ENCODE assay signal across 19 cellular contexts in genomic region chr2:112910219-112910618, GRCh38. TPM values are rescaled to one million over a fixed set of nuclear protein-coding genes. Genes with fewer than 3 reads are reported as not detected.
DNase-seq lines count a peak whose midpoint lies in the region; ATAC-seq and TF ChIP-seq lines count a peak whose summit lies in the region.
"Had no signal": no experiment of that assay in that cellular context is flagged by ENCODE, and none has a peak within 500 bp of the region (broad histone marks: within the 10 kb centered on the region; RNA-seq: fewer than 3 reads in every experiment).

No MANE protein-coding gene starts in this region.

- no peak overlapping the region for H3K27ac Mint-ChIP-seq in activated CD8-positive, alpha-beta T cell treated with anti-CD3 and anti-CD28 coated beads for 36 hours
- H3K27ac Mint-ChIP-seq: CD4-positive, alpha-beta memory T cell; IgD-negative memory B cell had no signal

- H3K36me3 Mint-ChIP-seq in activated CD8-positive, alpha-beta T cell treated with anti-CD3 and anti-CD28 coated beads for 36 hours (ENCODE audit: low read depth), result no peaks in the 10 kb centered on the region
- H3K36me3 Mint-ChIP-seq: CD4-positive, alpha-beta memory T cell; IgD-negative memory B cell had no signal

- TF ChIP-seq CTCF in activated CD8-positive, alpha-beta T cell treated with anti-CD3 and anti-CD28 coated beads for 36 hours (IDR thresholded peaks at IDR 0.05), result no peak

- CTCF ChIA-PET in activated CD8-positive, alpha-beta T cell treated with anti-CD3 and anti-CD28 coated beads for 36 hours (lab: Charles Lee), result interaction anchor here (1.7 kb wide), 1 partner anchor 25 kb away, joined by 8 read pairs; no protein-coding TSS in a partner anchor

- peaks cover 8% of the 10 kb centered on the region for H3K4me1 Mint-ChIP-seq in activated CD8-positive, alpha-beta T cell treated with anti-CD3 and anti-CD28 coated beads for 36 hours (ENCODE audit: low read depth)
- H3K4me1 Mint-ChIP-seq: IgD-negative memory B cell had no signal

- H3K27me3 Mint-ChIP-seq in activated CD8-positive, alpha-beta T cell treated with anti-CD3 and anti-CD28 coated beads for 36 hours, result no peaks in the 10 kb centered on the region
- H3K27me3 Mint-ChIP-seq: IgD-negative memory B cell had no signal

- POLR2A ChIA-PET in activated CD8-positive, alpha-beta T cell treated with anti-CD3 and anti-CD28 coated beads for 36 hours (lab: Charles Lee), result no interaction called here

- no peak overlapping the region for H3K4me3 Mint-ChIP-seq in activated CD8-positive, alpha-beta T cell treated with anti-CD3 and anti-CD28 coated beads for 36 hours
- H3K4me3 Mint-ChIP-seq: CD4-positive, alpha-beta memory T cell; IgD-negative memory B cell had no signal

- H3K9me3 Mint-ChIP-seq in activated CD8-positive, alpha-beta T cell treated with anti-CD3 and anti-CD28 coated beads for 36 hours, result no peaks in the 10 kb centered on the region
- H3K9me3 Mint-ChIP-seq: CD4-positive, alpha-beta memory T cell had no signal

- intact Hi-C loops in activated CD8-positive, alpha-beta T cell treated with anti-CD3 and anti-CD28 coated beads for 36 hours (cut with micrococcal nuclease), result no loop called here

- DNase-seq in NCI-H1105 treated with DMSO at 0.1 percent for 48 hours (lab: John Stamatoyannopoulos, UW) (peak; percentile 10), NCI-H1105 (lab: John Stamatoyannopoulos, UW) (no peak), NCI-H1092 treated with DMSO at 0.1 percent for 48 hours (lab: John Stamatoyannopoulos, UW) (peak; percentile 38), NCI-H748 (lab: John Stamatoyannopoulos, UW; ENCODE audit: unreplicated experiment) (peak; percentile 90), myocyte (ENCODE audit: low read depth) (peak; percentile 45)
- no peak for DNase-seq in activated CD8-positive, alpha-beta T cell treated with anti-CD3 and anti-CD28 coated beads for 36 hours
- DNase-seq: ACHN; CD4-positive, alpha-beta memory T cell; GOT3; NCI-H1436 treated with DMSO at 0.1 percent for 48 hours; NCI-H510A; NCI-H82 had no signal

- no peak for ATAC-seq in activated CD8-positive, alpha-beta T cell treated with anti-CD3 and anti-CD28 coated beads for 36 hours
- ATAC-seq in GM18867 (IDR thresholded peaks at IDR 0.05; ENCODE audit: unreplicated experiment) (no peak), GM18520 (IDR thresholded peaks at IDR 0.05; ENCODE audit: unreplicated experiment) (no peak)
- ATAC-seq: Right ventricle myocardium inferior had no signal

RNA-seq across cellular contexts. Expression of gene IL37, which starts 0.7 kb away (rescaled TPM):
- not detected in 2 replicates for total RNA-seq in myocyte
- polyA plus RNA-seq in myocyte (2012), result not detected
- not detected for total RNA-seq in activated CD8-positive, alpha-beta T cell treated with anti-CD3 and anti-CD28 coated beads for 36 hours
- total RNA-seq: CD4-positive, alpha-beta memory T cell; G401; MCF 10A; Right ventricle myocardium inferior; SK-MEL-5 had no signal
- polyA plus RNA-seq: CD4-positive, alpha-beta memory T cell; IgD-negative memory B cell had no signal

Comparison
In these comparisons a context has a peak if more than half of its experiments do, and no peak if none do; other contexts are left out.
1. DNase-seq: peak in NCI-H1105 treated with DMSO at 0.1 percent for 48 hours (single experiment), NCI-H1092 treated with DMSO at 0.1 percent for 48 hours (single experiment), NCI-H748 (single experiment) and myocyte (single experiment); none in NCI-H1105 (single experiment) and activated CD8-positive, alpha-beta T cell treated with anti-CD3 and anti-CD28 coated beads for 36 hours (single experiment).